In genomic region chr1:6580588-6581270, GRCh38 we compare ENCODE assay signal across 8 cellular contexts. TPM values are rescaled to one million over a fixed set of nuclear protein-coding genes. Genes with fewer than 3 reads are reported as not detected.
A peak's percentile ranks its signal among the peaks of the same experiment; 100 is the strongest.
DNase-seq lines count a peak whose midpoint lies in the region; ATAC-seq, FAIRE-seq and TF ChIP-seq lines count a peak whose summit lies in the region.

No MANE protein-coding gene starts in this region.

- POLR2A ChIA-PET in Panc1 (lab: Charles Lee) = interaction anchor here (0.6 to 0.7 kb wide), 3 partner anchors 21 to 76 kb away, joined by 3 to 13 read pairs (median 5); no protein-coding TSS in a partner anchor
- POLR2A ChIA-PET in H1 (lab: Charles Lee; ENCODE audit: partially characterized antibody) = interaction anchor here (0.6 to 17.4 kb wide), 10 partner anchors 9 to 61 kb away, joined by 3 to 196 read pairs (median 3); partner anchors contain the start of gene KLHL21
- POLR2A ChIA-PET in naive thymus-derived CD8-positive, alpha-beta T cell (lab: Charles Lee) = interaction anchor here (0.6 to 8.7 kb wide), 11 partner anchors 9 to 95 kb away, joined by 3 to 145 read pairs (median 6); partner anchors contain the start of genes KLHL21, NOL9, PHF13 and TAS1R1

- BruUV-seq in Panc1 (replicated peaks; lab: Mats Ljungman, UMichigan) = no TSS peak

- no peak overlapping the region for H2AK5ac ChIP-seq in H1 (ENCODE audit: low read depth, low read length)

- H3K14ac ChIP-seq in H1 (ENCODE audit: insufficient read length) = no peak overlapping the region

- no peak overlapping the region for H3K56ac ChIP-seq in H1 (replicated peaks; ENCODE audit: insufficient read length, low read depth, low read length)

- H3K79me2 ChIP-seq in H1 (ENCODE audit: control insufficient read depth in 1 of 2, insufficient read depth in 2 of 2, low read length in 2 of 2) = peaks cover 0 to 13% of the 10 kb centered on the region in 2 experiments; a peak in 1 of 4 replicates

- H3K27ac ChIP-seq in Panc1 (ENCODE audit: low read length) (peak overlapping the region; percentile 93), H1 (ENCODE audit: low read depth, low read length) (no peak overlapping the region; the same call in 1 of the 2 replicates)

- no peaks in the 10 kb centered on the region for H3K27me3 Mint-ChIP-seq in naive thymus-derived CD8-positive, alpha-beta T cell

- peak overlapping the region; percentile 77 for H3K4me3 ChIP-seq in GM12864 (ENCODE audit: low read depth, low read length)
- H3K4me3 ChIP-seq in Panc1 (ENCODE audit: low read depth in 2 of 2, low read length in 2 of 2) = peak overlapping the region; percentile 86 to 90
- peak overlapping the region; percentile 66 to 75 (median 72) for H3K4me3 ChIP-seq in H1 (ENCODE audit: extremely low read depth in 1 of 4, insufficient read depth in 2 of 4, low read depth in 3 of 4, low read length in 4 of 4)

- H3K79me1 ChIP-seq in H1 (ENCODE audit: low read depth, low read length) = peaks cover 8% of the 10 kb centered on the region

- peaks cover 14 to 52% (median 48%) of the 10 kb centered on the region in 4 donors for H3K4me1 Mint-ChIP-seq in naive thymus-derived CD8-positive, alpha-beta T cell

- no peak for TF ChIP-seq RAD21 in H1 (IDR thresholded peaks at IDR 0.05 in 1 of 2, conservative IDR thresholded peaks at IDR 0.05 in 1 of 2; ENCODE audit: low read depth in 2 of 2, low read length in 2 of 2)

- TF ChIP-seq EP300 in H1 (IDR thresholded peaks at IDR 0.05; ENCODE audit: borderline replicate concordance in 1 of 2, low read depth in 2 of 2, low read length in 2 of 2) = no peak

- no peak overlapping the region for H4K91ac ChIP-seq in H1 (replicated peaks; ENCODE audit: insufficient read length, low read length)

- H3K9me3 Mint-ChIP-seq in naive thymus-derived CD8-positive, alpha-beta T cell = no peaks in the 10 kb centered on the region

- peaks cover 7% of the 10 kb centered on the region; the same call in 1 of the 2 replicates for H3K36me3 ChIP-seq in Panc1 (ENCODE audit: control insufficient read depth, insufficient read depth, low read length)
- H3K36me3 ChIP-seq in H1 (ENCODE audit: control insufficient read depth in 2 of 4, insufficient read depth in 4 of 4, low read length in 3 of 4) = no peaks in the 10 kb centered on the region; a peak in 1 of 8 replicates

- no peaks in the 10 kb centered on the region for H3K9me3 ChIP-seq in Panc1 (ENCODE audit: control insufficient read depth, insufficient read depth, low read depth, low read length)
- H3K9me3 ChIP-seq in H1 (ENCODE audit: insufficient read depth in 2 of 2, low read depth in 1 of 2, low read length in 1 of 2) = no peaks in the 10 kb centered on the region

- H3K27me3 ChIP-seq in Panc1 (ENCODE audit: control insufficient read depth, insufficient read depth, low read length) (no peaks in the 10 kb centered on the region), H1 (replicated peaks in 1 of 4; ENCODE audit: control insufficient read depth in 3 of 4, extremely low read depth in 1 of 4, insufficient read depth in 3 of 4, low read length in 3 of 4) (no peaks in the 10 kb centered on the region; a peak in 2 of 7 replicates)

- intact Hi-C loops in Panc1 (cut with micrococcal nuclease; ENCODE audit: unreplicated experiment) = no loop called here

- H3K36me3 Mint-ChIP-seq in naive thymus-derived CD8-positive, alpha-beta T cell = peaks cover 0 to 4% (median 0%) of the 10 kb centered on the region in 3 donors

- H2AFZ ChIP-seq in H1 (ENCODE audit: low read length) = no peak overlapping the region

- H2BK120ac ChIP-seq in H1 (replicated peaks; ENCODE audit: low read depth, low read length) = no peak overlapping the region

- no peak for FAIRE-seq in H1 (lab: Jason Lieb, UNC)

- no peak overlapping the region; the same call in 1 of the 2 replicates for H4K8ac ChIP-seq in H1 (ENCODE audit: extremely low read depth, insufficient read depth, low read length)

- H2BK15ac ChIP-seq in H1 (ENCODE audit: low read length) = no peak overlapping the region

- 62% methylated on average over 17 of the region's 17 CpGs; no CpG with 5 or more reads in 1 of the 2 experiments for WGBS in H1 (ENCODE audit: extremely low coverage in 1 of 2, insufficient coverage in 1 of 2, insufficient read length in 1 of 2, insufficient replicate concordance in 2 of 2, low coverage in 1 of 2, low lambda C conversion rate in 2 of 2, missing lambda C conversion rate in 1 of 2), 2 experiments

- H3K4me2 ChIP-seq in H1 (ENCODE audit: insufficient read depth in 1 of 2, low read depth in 2 of 2, low read length in 2 of 2) = peak overlapping the region; percentile 87 to 93

- CTCF ChIA-PET in Panc1 (lab: Charles Lee) = interaction anchor here (0.6 kb wide), 1 partner anchor 40 kb away, joined by 7 read pairs; no protein-coding TSS in a partner anchor
- CTCF ChIA-PET in H1 (lab: Charles Lee; ENCODE audit: partially characterized antibody) = interaction anchor here (0.6 to 4.3 kb wide), 16 partner anchors 8 to 362 kb away, joined by 3 to 23 read pairs (median 4); partner anchors contain the start of genes NOL9 and TAS1R1

- no peak overlapping the region for H2BK12ac ChIP-seq in H1 (ENCODE audit: low read depth, low read length)

- H3K23me2 ChIP-seq in H1 (ENCODE audit: low read depth, low read length) = peaks cover 5% of the 10 kb centered on the region

- TF ChIP-seq POLR2A in H1 (IDR thresholded peaks at IDR 0.05; ENCODE audit: control extremely low read depth in 1 of 2, low read depth in 2 of 2, low read length in 2 of 2) = no peak

- H2BK5ac ChIP-seq in H1 (ENCODE audit: low read depth, low read length) = no peak overlapping the region

- ATAC-seq in Panc1 (no peak), GM19035 (IDR thresholded peaks at IDR 0.05; ENCODE audit: unreplicated experiment) (no peak), GM21367 (IDR thresholded peaks at IDR 0.05; ENCODE audit: unreplicated experiment) (no peak)
- no peak for ATAC-seq in naive thymus-derived CD8-positive, alpha-beta T cell

- peaks cover 23% of the 10 kb centered on the region for H3K4me1 ChIP-seq in Panc1 (ENCODE audit: control insufficient read depth, insufficient read depth, low read length)
- peaks cover 0 to 17% (median 13%) of the 10 kb centered on the region in 4 experiments; a peak in 6 of 7 replicates for H3K4me1 ChIP-seq in H1 (replicated peaks in 1 of 4; ENCODE audit: control insufficient read depth in 3 of 4, insufficient read depth in 4 of 4, low read length in 3 of 4)

- DNase-seq in GM12864 (ENCODE audit: low read depth) = no peak
- DNase-seq in Panc1 (ENCODE audit: low read depth, low spot score) = no peak
- DNase-seq in H1 (ENCODE audit: low read depth in 1 of 2, low spot score in 2 of 2) = no peak
- DNase-seq in naive thymus-derived CD8-positive, alpha-beta T cell = no peak
- no peak for DNase-seq in NCI-H748 (lab: John Stamatoyannopoulos, UW; ENCODE audit: unreplicated experiment)
- DNase-seq in NCI-H1417 (lab: John Stamatoyannopoulos, UW) = no peak

- no peak overlapping the region for H2BK20ac ChIP-seq in H1 (ENCODE audit: low read length)

- peak overlapping the region; percentile 84 to 99 (median 96) for H3K27ac Mint-ChIP-seq in naive thymus-derived CD8-positive, alpha-beta T cell

- H3K9ac ChIP-seq in H1 (replicated peaks in 1 of 4; ENCODE audit: extremely low read depth in 1 of 4, low read depth in 3 of 4, low read length in 3 of 4) = peak overlapping the region in 2 of 4 experiments; percentile 26 to 34; a peak in 3 of 7 replicates

- TF ChIP-seq CTCF in GM12864 (IDR thresholded peaks at IDR 0.05; ENCODE audit: low read depth, low read length, missing control alignments) (no peak), Panc1 (IDR thresholded peaks at IDR 0.05) (no peak), H1 (IDR thresholded peaks at IDR 0.05; ENCODE audit: control extremely low read depth in 1 of 3, insufficient read depth in 1 of 3, low read depth in 1 of 3, low read length in 3 of 3) (peak in 1 of 3 experiments; percentile 10; a peak in 1 of 4 replicates)

- H3K4ac ChIP-seq in H1 (replicated peaks; ENCODE audit: insufficient read length, low read depth, low read length) = peak overlapping the region; percentile 44

- peaks cover 0 to 19% of the 10 kb centered on the region in 2 experiments for H4K20me1 ChIP-seq in H1 (replicated peaks in 1 of 2; ENCODE audit: control insufficient read depth in 1 of 2, insufficient read depth in 2 of 2, low read length in 2 of 2)

- H3K23ac ChIP-seq in H1 (ENCODE audit: insufficient read length) = no peak overlapping the region

- in situ Hi-C loops in Panc1 (cut with HindIII; ENCODE audit: low pct_unique_long_range_greater_than_20kb, low sequenced_read_pairs) = no loop called here

- no peak overlapping the region for H4K5ac ChIP-seq in H1 (ENCODE audit: insufficient read length, low read depth, low read length)

- H3K4me3 Mint-ChIP-seq in naive thymus-derived CD8-positive, alpha-beta T cell = peak overlapping the region; percentile 91 to 99 (median 96)

- H3K18ac ChIP-seq in H1 (ENCODE audit: extremely low read depth, low read length) = no peak overlapping the region

RNA-seq across cellular contexts. Expression of gene ZBTB48, which starts 0.9 kb away (rescaled TPM):
- 40.7 TPM for total RNA-seq in Panc1 (2021; ENCODE audit: unreplicated experiment)
- polyA plus RNA-seq in Panc1 (2012; ENCODE audit: insufficient read length) = 41.3 TPM
- 21.4 and 28.2 TPM in 2 replicates for total RNA-seq in H1 (2021; fragmentation: NEBNext Ultra II Directional; extraction: Animal tissue kit (Norgen Biotek cat#: 25700))
- polyA plus RNA-seq in H1 (2011; rRNA removed) = 28.8 and 35.7 TPM in 2 replicates
- polyA plus RNA-seq in H1 (2011; cell fraction: cytosol; rRNA removed) = 27.3 TPM
- 58.6 TPM for polyA plus RNA-seq in H1 (2011; cell fraction: nucleus; rRNA removed)
- 21.0 to 37.0 TPM (median 31.1 TPM) in 4 replicates for polyA plus RNA-seq in H1 (2012, experiment 1 of 2)
- polyA plus RNA-seq in H1 (2012, experiment 2 of 2) = 17.9 TPM
- polyA plus RNA-seq in H1 (2013, experiment 1 of 2) = 21.5 TPM
- 18.8 TPM for polyA plus RNA-seq in H1 (2013, experiment 2 of 2)
- 15.0 and 17.6 TPM in 2 replicates for polyA minus RNA-seq in H1 (2011; rRNA and poly(A)+ RNA removed)
- polyA minus RNA-seq in H1 (2011; cell fraction: cytosol; rRNA and poly(A)+ RNA removed) = 27.2 TPM
- 23.3 TPM for polyA minus RNA-seq in H1 (2011; cell fraction: nucleus; rRNA and poly(A)+ RNA removed)
- 10 to 100 TPM; 64.5 to 73.2 TPM for total RNA-seq in naive thymus-derived CD8-positive, alpha-beta T cell
- 10 to 100 TPM in 2 of 3 donors, 1 to 10 TPM in 1; 9.8 to 30.0 (median 28.7) TPM for polyA plus RNA-seq in naive thymus-derived CD8-positive, alpha-beta T cell

RNA-seq across cellular contexts. Expression of gene KLHL21, which starts 21.9 kb away (rescaled TPM):
- total RNA-seq in Panc1 (2021; ENCODE audit: unreplicated experiment) = 35.9 TPM
- 43.9 TPM for polyA plus RNA-seq in Panc1 (2012; ENCODE audit: insufficient read length)
- total RNA-seq in H1 (2021; fragmentation: NEBNext Ultra II Directional; extraction: Animal tissue kit (Norgen Biotek cat#: 25700)) = 22.1 and 22.3 TPM in 2 replicates
- 11.9 and 25.4 TPM in 2 replicates for polyA plus RNA-seq in H1 (2011; rRNA removed)
- polyA plus RNA-seq in H1 (2011; cell fraction: cytosol; rRNA removed) = 13.0 TPM
- 25.4 TPM for polyA plus RNA-seq in H1 (2011; cell fraction: nucleus; rRNA removed)
- 13.8 to 19.3 TPM (median 17.5 TPM) in 4 replicates for polyA plus RNA-seq in H1 (2012, experiment 1 of 2)
- polyA plus RNA-seq in H1 (2012, experiment 2 of 2) = 17.9 TPM
- 10.0 TPM for polyA plus RNA-seq in H1 (2013, experiment 1 of 2)
- 8.5 TPM for polyA plus RNA-seq in H1 (2013, experiment 2 of 2)
- 20.1 and 27.9 TPM in 2 replicates for polyA minus RNA-seq in H1 (2011; rRNA and poly(A)+ RNA removed)
- 30.3 TPM for polyA minus RNA-seq in H1 (2011; cell fraction: cytosol; rRNA and poly(A)+ RNA removed)
- 34.4 TPM for polyA minus RNA-seq in H1 (2011; cell fraction: nucleus; rRNA and poly(A)+ RNA removed)
- 10 to 100 TPM; 67.1 to 67.7 TPM for total RNA-seq in naive thymus-derived CD8-positive, alpha-beta T cell
- 10 to 100 TPM; 15.7 to 26.4 (median 16.3) TPM for polyA plus RNA-seq in naive thymus-derived CD8-positive, alpha-beta T cell

RNA-seq across cellular contexts. Expression of gene TAS1R1, which starts 25.6 kb away (rescaled TPM):
- total RNA-seq in Panc1 (2021; ENCODE audit: unreplicated experiment) = not detected
- not detected for polyA plus RNA-seq in Panc1 (2012; ENCODE audit: insufficient read length)
- 0.13 TPM in 1 of 2 replicates, not detected in the other for total RNA-seq in H1 (2021; fragmentation: NEBNext Ultra II Directional; extraction: Animal tissue kit (Norgen Biotek cat#: 25700))
- 0.17 and 0.26 TPM in 2 replicates for polyA plus RNA-seq in H1 (2011; rRNA removed)
- polyA plus RNA-seq in H1 (2011; cell fraction: cytosol; rRNA removed) = 0.06 TPM
- polyA plus RNA-seq in H1 (2011; cell fraction: nucleus; rRNA removed) = 0.14 TPM
- 0.08 to 0.11 TPM in 2 of 4 replicates, not detected in the others for polyA plus RNA-seq in H1 (2012, experiment 1 of 2)
- not detected for polyA plus RNA-seq in H1 (2012, experiment 2 of 2)
- polyA plus RNA-seq in H1 (2013, experiment 1 of 2) = 0.04 TPM
- 0.04 TPM for polyA plus RNA-seq in H1 (2013, experiment 2 of 2)
- 0.29 TPM in 1 of 2 replicates, not detected in the other for polyA minus RNA-seq in H1 (2011; rRNA and poly(A)+ RNA removed)
- not detected for polyA minus RNA-seq in H1 (2011; cell fraction: cytosol; rRNA and poly(A)+ RNA removed)
- polyA minus RNA-seq in H1 (2011; cell fraction: nucleus; rRNA and poly(A)+ RNA removed) = not detected
- not detected for total RNA-seq in naive thymus-derived CD8-positive, alpha-beta T cell
- under 1 TPM in 1 of 3 donors, not detected in 2; 0.06 TPM for polyA plus RNA-seq in naive thymus-derived CD8-positive, alpha-beta T cell

RNA-seq across cellular contexts. Expression of gene NOL9, which starts 26.4 kb away (rescaled TPM):
- 46.4 TPM for total RNA-seq in Panc1 (2021; ENCODE audit: unreplicated experiment)
- polyA plus RNA-seq in Panc1 (2012; ENCODE audit: insufficient read length) = 6.4 TPM
- 38.1 and 42.9 TPM in 2 replicates for total RNA-seq in H1 (2021; fragmentation: NEBNext Ultra II Directional; extraction: Animal tissue kit (Norgen Biotek cat#: 25700))
- polyA plus RNA-seq in H1 (2011; rRNA removed) = 11.6 and 17.1 TPM in 2 replicates
- polyA plus RNA-seq in H1 (2011; cell fraction: cytosol; rRNA removed) = 14.3 TPM
- polyA plus RNA-seq in H1 (2011; cell fraction: nucleus; rRNA removed) = 13.0 TPM
- 7.7 to 13.4 TPM (median 9.7 TPM) in 4 replicates for polyA plus RNA-seq in H1 (2012, experiment 1 of 2)
- polyA plus RNA-seq in H1 (2012, experiment 2 of 2) = 3.5 TPM
- polyA plus RNA-seq in H1 (2013, experiment 1 of 2) = 14.9 TPM
- polyA plus RNA-seq in H1 (2013, experiment 2 of 2) = 14.8 TPM
- 30.9 and 33.2 TPM in 2 replicates for polyA minus RNA-seq in H1 (2011; rRNA and poly(A)+ RNA removed)
- 20.6 TPM for polyA minus RNA-seq in H1 (2011; cell fraction: cytosol; rRNA and poly(A)+ RNA removed)
- 40.2 TPM for polyA minus RNA-seq in H1 (2011; cell fraction: nucleus; rRNA and poly(A)+ RNA removed)
- 10 to 100 TPM; 81.3 to 93.0 TPM for total RNA-seq in naive thymus-derived CD8-positive, alpha-beta T cell
- polyA plus RNA-seq in naive thymus-derived CD8-positive, alpha-beta T cell = 10 to 100 TPM; 10.4 to 19.4 (median 18.5) TPM

RNA-seq across cellular contexts. Expression of gene PHF13, which starts 32.8 kb away (rescaled TPM):
- 41.8 TPM for total RNA-seq in Panc1 (2021; ENCODE audit: unreplicated experiment)
- polyA plus RNA-seq in Panc1 (2012; ENCODE audit: insufficient read length) = 24.0 TPM
- total RNA-seq in H1 (2021; fragmentation: NEBNext Ultra II Directional; extraction: Animal tissue kit (Norgen Biotek cat#: 25700)) = 38.7 and 39.6 TPM in 2 replicates
- 11.7 and 16.5 TPM in 2 replicates for polyA plus RNA-seq in H1 (2011; rRNA removed)
- polyA plus RNA-seq in H1 (2011; cell fraction: cytosol; rRNA removed) = 10.7 TPM
- 14.8 TPM for polyA plus RNA-seq in H1 (2011; cell fraction: nucleus; rRNA removed)
- 28.4 to 32.4 TPM (median 30.4 TPM) in 4 replicates for polyA plus RNA-seq in H1 (2012, experiment 1 of 2)
- polyA plus RNA-seq in H1 (2012, experiment 2 of 2) = 29.9 TPM
- 19.5 TPM for polyA plus RNA-seq in H1 (2013, experiment 1 of 2)
- polyA plus RNA-seq in H1 (2013, experiment 2 of 2) = 23.7 TPM
- polyA minus RNA-seq in H1 (2011; rRNA and poly(A)+ RNA removed) = 11.3 and 16.2 TPM in 2 replicates
- 10.7 TPM for polyA minus RNA-seq in H1 (2011; cell fraction: cytosol; rRNA and poly(A)+ RNA removed)
- polyA minus RNA-seq in H1 (2011; cell fraction: nucleus; rRNA and poly(A)+ RNA removed) = 7.1 TPM
- 1 to 10 TPM; 8.4 to 8.5 TPM for total RNA-seq in naive thymus-derived CD8-positive, alpha-beta T cell
- polyA plus RNA-seq in naive thymus-derived CD8-positive, alpha-beta T cell = 1 to 10 TPM; 1.4 to 4.3 (median 3.2) TPM
